10 cellular contexts compared by ENCODE assay signal in the genomic region with DNA sequence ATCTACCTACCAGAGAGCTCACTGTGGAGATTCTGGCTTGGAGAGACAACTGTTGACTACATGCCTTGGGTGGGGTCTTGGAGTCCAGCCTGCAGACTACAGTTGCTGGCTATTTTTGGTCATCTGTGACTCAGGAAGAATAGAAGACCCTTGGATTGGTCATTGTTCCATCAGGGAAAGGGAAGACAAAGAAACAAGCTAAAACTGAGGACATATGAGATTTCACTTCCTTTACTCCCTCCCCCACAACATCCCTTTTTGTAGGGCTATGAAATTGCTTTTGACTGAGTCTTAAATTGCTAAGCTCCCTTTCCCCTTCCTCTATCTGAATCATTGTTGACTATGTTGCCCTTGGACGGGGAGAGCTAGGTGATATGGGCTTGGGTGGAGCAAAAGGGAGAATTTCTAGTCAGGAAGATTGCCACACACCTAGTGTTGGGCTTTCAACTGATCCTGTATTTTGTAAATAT. TPM values are rescaled to one million over a fixed set of nuclear protein-coding genes. Genes with fewer than 3 reads are reported as not detected.
DNase-seq lines count a peak whose midpoint lies in the region; ATAC-seq and TF ChIP-seq lines count a peak whose summit lies in the region.
"Had no signal": no experiment of that assay in that cellular context is flagged by ENCODE, and none has a peak within 500 bp of the region (broad histone marks: within the 10 kb centered on the region; RNA-seq: fewer than 3 reads in every experiment).

No MANE protein-coding gene starts in this region.

- no peak for ATAC-seq in activated CD8-positive, alpha-beta T cell treated with anti-CD3 and anti-CD28 coated beads, Interleukin-2, amount 10 ng/mL, durations not matched to agents 7 days and 5 days
- peak; percentile 53 to 80 for ATAC-seq in right cardiac atrium
- no peak for ATAC-seq in HG02840 (IDR thresholded peaks at IDR 0.05; ENCODE audit: low FRiP score, unreplicated experiment)

- CTCF ChIA-PET in activated CD8-positive, alpha-beta T cell treated with anti-CD3 and anti-CD28 coated beads, Interleukin-2, amount 10 ng/mL, durations not matched to agents 7 days and 5 days (lab: Charles Lee): interaction anchor here (1.1 to 2.2 kb wide), 2 partner anchors 11 to 1050 kb away, joined by 3 to 6 read pairs; no protein-coding TSS in a partner anchor
- CTCF ChIA-PET in GM10248 (lab: Yijun Ruan, JAX): interaction anchor here (0.7 to 1.7 kb wide), 4 partner anchors 9 to 83 kb away, joined by 3 to 9 read pairs (median 4); no protein-coding TSS in a partner anchor

- H3K4me3 Mint-ChIP-seq in T-helper 2 cell treated with Interferon-gamma antibody and Interleukin-4, amounts not matched to agents 5 μg/mL and 100 μg/mL, for 36 hours: peak overlapping the region; percentile 57
- peak overlapping the region; percentile 27 for H3K4me3 Mint-ChIP-seq in activated CD8-positive, alpha-beta T cell treated with anti-CD3 and anti-CD28 coated beads, Interleukin-2, amount 10 ng/mL, durations not matched to agents 7 days and 5 days

- no peak overlapping the region for H3K9ac ChIP-seq in subcutaneous abdominal adipose tissue (ENCODE audit: low read length in 5 of 5)

- 13% methylated on average over 1 of the region's 1 CpG for WGBS in right cardiac atrium

- DNase-seq in T-helper 2 cell treated with Interferon-gamma antibody and Interleukin-4, amounts not matched to agents 5 μg/mL and 100 μg/mL, for 36 hours (ENCODE audit: low spot score): no peak
- DNase-seq in T-helper 2 cell (no peak), right cardiac atrium (no peak), GM10248 (ENCODE audit: extremely low spot score) (no peak), NCI-H2227 treated with DMSO at 0.1 percent for 48 hours (lab: John Stamatoyannopoulos, UW) (no peak)
- no peak for DNase-seq in activated CD8-positive, alpha-beta T cell treated with anti-CD3 and anti-CD28 coated beads, Interleukin-2, amount 10 ng/mL, durations not matched to agents 7 days and 5 days
- DNase-seq: NCI-H2081 treated with DMSO at 0.1 percent for 48 hours had no signal

- peaks cover 47% of the 10 kb centered on the region for H3K36me3 Mint-ChIP-seq in T-helper 2 cell treated with Interferon-gamma antibody and Interleukin-4, amounts not matched to agents 5 μg/mL and 100 μg/mL, for 36 hours (ENCODE audit: low read depth)
- peaks cover 75% of the 10 kb centered on the region for H3K36me3 Mint-ChIP-seq in activated CD8-positive, alpha-beta T cell treated with anti-CD3 and anti-CD28 coated beads, Interleukin-2, amount 10 ng/mL, durations not matched to agents 7 days and 5 days (ENCODE audit: low read depth)
- H3K36me3 Mint-ChIP-seq: brain had no signal

- TF ChIP-seq CTCF in GM10248 (IDR thresholded peaks at IDR 0.05; ENCODE audit: control extremely low read depth, extremely low read depth, low read depth, missing control alignments): no peak

- POLR2A ChIA-PET in activated CD8-positive, alpha-beta T cell treated with anti-CD3 and anti-CD28 coated beads, Interleukin-2, amount 10 ng/mL, durations not matched to agents 7 days and 5 days (lab: Charles Lee): interaction anchor here (1.0 kb wide), 1 partner anchor 19 kb away, joined by 3 read pairs; no protein-coding TSS in a partner anchor
- POLR2A ChIA-PET in GM10248 (lab: Yijun Ruan, JAX): interaction anchor here (1.4 kb wide), 1 partner anchor 9 kb away, joined by 4 read pairs; no protein-coding TSS in a partner anchor

- peak overlapping the region; percentile 78 for H3K27ac ChIP-seq in right cardiac atrium (ENCODE audit: low read length)
- H3K27ac ChIP-seq in subcutaneous abdominal adipose tissue (ENCODE audit: low read depth, low read length): peak overlapping the region; percentile 93

- H3K4me1 Mint-ChIP-seq in T-helper 2 cell treated with Interferon-gamma antibody and Interleukin-4, amounts not matched to agents 5 μg/mL and 100 μg/mL, for 36 hours (ENCODE audit: low read depth): peaks cover 67% of the 10 kb centered on the region
- peaks cover 83% of the 10 kb centered on the region for H3K4me1 Mint-ChIP-seq in activated CD8-positive, alpha-beta T cell treated with anti-CD3 and anti-CD28 coated beads, Interleukin-2, amount 10 ng/mL, durations not matched to agents 7 days and 5 days (ENCODE audit: low read depth)

- peaks cover 0 to 3% (median 0%) of the 10 kb centered on the region in 5 donors for H3K36me3 ChIP-seq in subcutaneous abdominal adipose tissue (ENCODE audit: control insufficient read depth in 5 of 5, insufficient read depth in 5 of 5, low read length in 5 of 5)

- intact Hi-C loops in right cardiac atrium (cut with DNase I): no loop called here

- H3K9me3 ChIP-seq in right cardiac atrium (ENCODE audit: control insufficient read depth, low read length) (no peaks in the 10 kb centered on the region), subcutaneous abdominal adipose tissue (ENCODE audit: control insufficient read depth in 5 of 5, low read length in 5 of 5) (no peaks in the 10 kb centered on the region)

- H3K27me3 ChIP-seq in right cardiac atrium (ENCODE audit: control insufficient read depth, insufficient read depth): no peaks in the 10 kb centered on the region
- H3K27me3 ChIP-seq in subcutaneous abdominal adipose tissue (ENCODE audit: control insufficient read depth in 5 of 5, insufficient read depth in 4 of 5, low read length in 5 of 5): peaks cover 0 to 4% (median 0%) of the 10 kb centered on the region in 5 donors

- H3K9me3 Mint-ChIP-seq in T-helper 2 cell treated with Interferon-gamma antibody and Interleukin-4, amounts not matched to agents 5 μg/mL and 100 μg/mL, for 36 hours: no peaks in the 10 kb centered on the region
- H3K9me3 Mint-ChIP-seq in activated CD8-positive, alpha-beta T cell treated with anti-CD3 and anti-CD28 coated beads, Interleukin-2, amount 10 ng/mL, durations not matched to agents 7 days and 5 days (ENCODE audit: insufficient read depth): no peaks in the 10 kb centered on the region
- H3K9me3 Mint-ChIP-seq: brain had no signal

- H3K27me3 Mint-ChIP-seq in T-helper 2 cell treated with Interferon-gamma antibody and Interleukin-4, amounts not matched to agents 5 μg/mL and 100 μg/mL, for 36 hours (ENCODE audit: low read depth): no peaks in the 10 kb centered on the region
- H3K27me3 Mint-ChIP-seq in activated CD8-positive, alpha-beta T cell treated with anti-CD3 and anti-CD28 coated beads, Interleukin-2, amount 10 ng/mL, durations not matched to agents 7 days and 5 days (ENCODE audit: low read depth): no peaks in the 10 kb centered on the region
- H3K27me3 Mint-ChIP-seq: brain had no signal

- no peak overlapping the region for H3K4me3 ChIP-seq in right cardiac atrium (ENCODE audit: low read length)
- no peak overlapping the region for H3K4me3 ChIP-seq in subcutaneous abdominal adipose tissue (ENCODE audit: low read depth in 1 of 5, low read length in 5 of 5)

- H3K4me1 ChIP-seq in right cardiac atrium (ENCODE audit: control insufficient read depth, insufficient read depth, low read length) (peaks cover 30% of the 10 kb centered on the region), subcutaneous abdominal adipose tissue (ENCODE audit: control insufficient read depth in 5 of 5, insufficient read depth in 5 of 5, low read length in 5 of 5) (peaks cover 6 to 70% (median 58%) of the 10 kb centered on the region in 5 donors)

- H3K27ac Mint-ChIP-seq in T-helper 2 cell treated with Interferon-gamma antibody and Interleukin-4, amounts not matched to agents 5 μg/mL and 100 μg/mL, for 36 hours: no peak overlapping the region
- H3K27ac Mint-ChIP-seq in activated CD8-positive, alpha-beta T cell treated with anti-CD3 and anti-CD28 coated beads, Interleukin-2, amount 10 ng/mL, durations not matched to agents 7 days and 5 days: peak overlapping the region; percentile 65

RNA-seq across cellular contexts. Expression of a gene that starts 11.7 kb away (rescaled TPM):
- 100 to 1,000 TPM; 622 to 627 TPM for total RNA-seq in activated CD8-positive, alpha-beta T cell treated with anti-CD3 and anti-CD28 coated beads, Interleukin-2, amount 10 ng/mL, durations not matched to agents 7 days and 5 days
- 100 to 1,000 TPM; 111 to 201 (median 120) TPM for total RNA-seq in right cardiac atrium
- 78.1 TPM for polyA plus RNA-seq in right cardiac atrium

Comparison
In these comparisons a context has a peak if more than half of its experiments do, and no peak if none do; other contexts are left out.
1. ATAC-seq: peak in right cardiac atrium (2 of 2); none in activated CD8-positive, alpha-beta T cell treated with anti-CD3 and anti-CD28 coated beads, Interleukin-2, amount 10 ng/mL, durations not matched to agents 7 days and 5 days (single experiment) and HG02840 (single experiment).